In genomic region chr11:44621140-44621681, GRCh38 we compare ENCODE assay signal across 8 cellular contexts. TPM values are rescaled to one million over a fixed set of nuclear protein-coding genes. Genes with fewer than 3 reads are reported as not detected.
A peak's percentile ranks its signal among the peaks of the same experiment; 100 is the strongest.
DNase-seq lines count a peak whose midpoint lies in the region; ATAC-seq and TF ChIP-seq lines count a peak whose summit lies in the region.

No MANE protein-coding gene starts in this region.

- peak; percentile 99 for TF ChIP-seq RAD21 in HCT116 (IDR thresholded peaks at IDR 0.05; ENCODE audit: low read depth)

- DNase-seq in CD8-positive, alpha-beta T cell: peak; percentile 26 to 69 (median 41)
- DNase-seq in HCT116 (ENCODE audit: low read depth, low spot score): peak; percentile 41
- peak; percentile 47 for DNase-seq in NCI-H460 (ENCODE audit: extremely low read depth, low read depth)
- DNase-seq in activated CD8-positive, alpha-beta T cell treated with anti-CD3 and anti-CD28 coated beads, Interleukin-2, amount 10 ng/mL, durations not matched to agents 7 days and 5 days: peak; percentile 65
- DNase-seq in endothelial cell (ENCODE audit: low spot score): peak; percentile 89
- DNase-seq in memory B cell (ENCODE audit: low spot score in 2 of 2): peak; percentile 73 to 81
- peak in 5 of 6 experiments; percentile 43 to 67 (median 48) for DNase-seq in stimulated activated naive CD4-positive, alpha-beta T cell (lab: John Stamatoyannopoulos, UW)

- POLR2A ChIA-PET in CD8-positive, alpha-beta T cell (lab: Charles Lee): interaction anchor here (1.1 kb wide), 1 partner anchor 290 kb away, joined by 3 read pairs; no protein-coding TSS in a partner anchor
- POLR2A ChIA-PET in HCT116 (lab: Charles Lee): interaction anchor here (1.5 kb wide), 1 partner anchor 290 kb away, joined by 4 read pairs; no protein-coding TSS in a partner anchor
- POLR2A ChIA-PET in activated CD8-positive, alpha-beta T cell treated with anti-CD3 and anti-CD28 coated beads, Interleukin-2, amount 10 ng/mL, durations not matched to agents 7 days and 5 days (lab: Charles Lee): no interaction called here

- no peak overlapping the region for H3K27ac ChIP-seq in CD8-positive, alpha-beta T cell (ENCODE audit: low read depth, low read length)
- no peak overlapping the region for H3K27ac ChIP-seq in HCT116 (ENCODE audit: low read depth, low read length)

- CTCF ChIA-PET in CD8-positive, alpha-beta T cell (lab: Charles Lee): interaction anchor here (0.6 to 17.0 kb wide), 12 partner anchors 9 to 375 kb away, joined by 3 to 625 read pairs (median 4); partner anchors contain the start of gene CD82
- CTCF ChIA-PET in HCT116 (lab: Charles Lee): interaction anchor here (0.8 to 3.8 kb wide), 14 partner anchors 9 to 484 kb away, joined by 3 to 39 read pairs (median 4); no protein-coding TSS in a partner anchor
- CTCF ChIA-PET in activated CD8-positive, alpha-beta T cell treated with anti-CD3 and anti-CD28 coated beads, Interleukin-2, amount 10 ng/mL, durations not matched to agents 7 days and 5 days (lab: Charles Lee): interaction anchor here (0.8 to 7.9 kb wide), 9 partner anchors 10 to 290 kb away, joined by 3 to 63 read pairs (median 7); partner anchors contain the start of gene CD82

- H3K4me1 Mint-ChIP-seq in CD8-positive, alpha-beta T cell (ENCODE audit: low read depth): peaks cover 15% of the 10 kb centered on the region
- H3K4me1 Mint-ChIP-seq in activated CD8-positive, alpha-beta T cell treated with anti-CD3 and anti-CD28 coated beads, Interleukin-2, amount 10 ng/mL, durations not matched to agents 7 days and 5 days (ENCODE audit: low read depth): peaks cover 13% of the 10 kb centered on the region
- H3K4me1 Mint-ChIP-seq in endothelial cell (ENCODE audit: unreplicated experiment) (peaks cover 58% of the 10 kb centered on the region), memory B cell (peaks cover 56% of the 10 kb centered on the region)

- H3K4me3 ChIP-seq in CD8-positive, alpha-beta T cell (ENCODE audit: low read depth, low read length): no peak overlapping the region
- H3K4me3 ChIP-seq in HCT116 (replicated peaks in 1 of 2; ENCODE audit: low read depth in 1 of 2, low read length in 2 of 2): peak overlapping the region; percentile 16 to 27; a peak in 2 of 4 replicates

- no peak overlapping the region for H3K4me3 Mint-ChIP-seq in CD8-positive, alpha-beta T cell
- H3K4me3 Mint-ChIP-seq in activated CD8-positive, alpha-beta T cell treated with anti-CD3 and anti-CD28 coated beads, Interleukin-2, amount 10 ng/mL, durations not matched to agents 7 days and 5 days: no peak overlapping the region
- H3K4me3 Mint-ChIP-seq in endothelial cell (ENCODE audit: unreplicated experiment) (no peak overlapping the region), memory B cell (no peak overlapping the region)

- no peak for TF ChIP-seq POLR2A in HCT116 (IDR thresholded peaks at IDR 0.05; ENCODE audit: borderline replicate concordance, extremely low read depth, insufficient read depth, insufficient read length)

- intact Hi-C loops in CD8-positive, alpha-beta T cell (cut with DNase I, micrococcal nuclease): loop anchor here (1.0 to 10.0 kb wide), 4 partner anchors 154 to 484 kb away; no protein-coding TSS in a partner anchor
- intact Hi-C loops in HCT116 (cut with micrococcal nuclease): loop anchor here (1.0 to 5.0 kb wide), 4 partner anchors 156 to 484 kb away; no protein-coding TSS in a partner anchor

- peak; percentile 60 for ATAC-seq in CD8-positive, alpha-beta T cell
- ATAC-seq in HCT116 (peak; percentile 89), memory B cell (ENCODE audit: low read depth) (peak; percentile 73), GM19455 (IDR thresholded peaks at IDR 0.05; ENCODE audit: unreplicated experiment) (no peak)
- peak; percentile 65 for ATAC-seq in activated CD8-positive, alpha-beta T cell treated with anti-CD3 and anti-CD28 coated beads, Interleukin-2, amount 10 ng/mL, durations not matched to agents 7 days and 5 days

- H3K27ac Mint-ChIP-seq in CD8-positive, alpha-beta T cell: no peak overlapping the region
- no peak overlapping the region for H3K27ac Mint-ChIP-seq in activated CD8-positive, alpha-beta T cell treated with anti-CD3 and anti-CD28 coated beads, Interleukin-2, amount 10 ng/mL, durations not matched to agents 7 days and 5 days
- no peak overlapping the region for H3K27ac Mint-ChIP-seq in endothelial cell (ENCODE audit: unreplicated experiment)
- peak overlapping the region; percentile 76 for H3K27ac Mint-ChIP-seq in memory B cell

- H3K9me2 ChIP-seq in HCT116 (ENCODE audit: insufficient read depth): no peaks in the 10 kb centered on the region

- H3K27me3 ChIP-seq in CD8-positive, alpha-beta T cell (ENCODE audit: insufficient read depth, low read length): no peaks in the 10 kb centered on the region
- H3K27me3 ChIP-seq in HCT116 (ENCODE audit: insufficient read depth, low read length): no peaks in the 10 kb centered on the region

- H2AFZ ChIP-seq in HCT116 (ENCODE audit: low read depth, low read length, poor library complexity, severe bottlenecking): no peak overlapping the region

- H3K4me1 ChIP-seq in CD8-positive, alpha-beta T cell (ENCODE audit: insufficient read depth, low read length): peaks cover 18% of the 10 kb centered on the region
- H3K4me1 ChIP-seq in HCT116 (ENCODE audit: control insufficient read depth in 1 of 2, insufficient read depth in 2 of 2, low read length in 2 of 2): peaks cover 0 to 11% of the 10 kb centered on the region in 2 experiments; a peak in 2 of 4 replicates

- no TSS peak for BruUV-seq in HCT116 (replicated peaks; lab: Mats Ljungman, UMichigan)

- H3K79me2 ChIP-seq in HCT116 (ENCODE audit: insufficient read depth, low read length): no peaks in the 10 kb centered on the region

- no peaks in the 10 kb centered on the region for H4K20me1 ChIP-seq in HCT116 (ENCODE audit: insufficient read depth)

- no peaks in the 10 kb centered on the region for H3K9me3 ChIP-seq in CD8-positive, alpha-beta T cell (ENCODE audit: low read length)
- no peaks in the 10 kb centered on the region for H3K9me3 ChIP-seq in HCT116 (ENCODE audit: control insufficient read depth in 1 of 2, insufficient read depth in 1 of 2, low read depth in 1 of 2, low read length in 2 of 2)

- H3K9ac ChIP-seq in HCT116 (ENCODE audit: low read length): peak overlapping the region; percentile 34; the same call in 1 of the 2 replicates

- H3K4me2 ChIP-seq in HCT116 (ENCODE audit: low read length): peak overlapping the region; percentile 66

- peak; percentile 56 for TF ChIP-seq CTCF in CD8-positive, alpha-beta T cell (IDR thresholded peaks at IDR 0.05)
- peak; percentile 93 to 98 (median 96) for TF ChIP-seq CTCF in HCT116 (IDR thresholded peaks at IDR 0.05 in 2 of 3, conservative IDR thresholded peaks at IDR 0.05 in 1 of 3; ENCODE audit: borderline replicate concordance in 1 of 3, insufficient read depth in 1 of 3, low read depth in 2 of 3, low read length in 2 of 3)
- peak; percentile 96 for TF ChIP-seq CTCF in endothelial cell (IDR thresholded peaks at IDR 0.05; ENCODE audit: unreplicated experiment)

- no peaks in the 10 kb centered on the region for H3K36me3 ChIP-seq in CD8-positive, alpha-beta T cell (ENCODE audit: insufficient read depth, low read length)
- no peaks in the 10 kb centered on the region for H3K36me3 ChIP-seq in HCT116 (ENCODE audit: control insufficient read depth in 1 of 2, insufficient read depth in 2 of 2, low read length in 2 of 2)

- RAD21 ChIA-PET in HCT116 (lab: Charles Lee; ENCODE audit: low non-redundant PET in 1 of 2, low total read pairs in 2 of 2, uncharacterized antibody in 2 of 2, unreplicated experiment in 2 of 2): interaction anchor here (0.8 to 1.2 kb wide), 2 partner anchors 154 to 290 kb away, joined by 3 read pairs; no protein-coding TSS in a partner anchor

- H3K27me3 Mint-ChIP-seq in CD8-positive, alpha-beta T cell (ENCODE audit: low read depth): no peaks in the 10 kb centered on the region
- H3K27me3 Mint-ChIP-seq in activated CD8-positive, alpha-beta T cell treated with anti-CD3 and anti-CD28 coated beads, Interleukin-2, amount 10 ng/mL, durations not matched to agents 7 days and 5 days (ENCODE audit: low read depth): no peaks in the 10 kb centered on the region
- H3K27me3 Mint-ChIP-seq in endothelial cell (ENCODE audit: unreplicated experiment): peaks cover 19% of the 10 kb centered on the region
- H3K27me3 Mint-ChIP-seq in memory B cell: no peaks in the 10 kb centered on the region

- H3K9me3 Mint-ChIP-seq in CD8-positive, alpha-beta T cell: no peaks in the 10 kb centered on the region
- no peaks in the 10 kb centered on the region for H3K9me3 Mint-ChIP-seq in activated CD8-positive, alpha-beta T cell treated with anti-CD3 and anti-CD28 coated beads, Interleukin-2, amount 10 ng/mL, durations not matched to agents 7 days and 5 days (ENCODE audit: insufficient read depth)
- H3K9me3 Mint-ChIP-seq in endothelial cell (ENCODE audit: unreplicated experiment) (no peaks in the 10 kb centered on the region), memory B cell (no peaks in the 10 kb centered on the region)

- H3K36me3 Mint-ChIP-seq in CD8-positive, alpha-beta T cell: peaks cover 11% of the 10 kb centered on the region
- peaks cover 27% of the 10 kb centered on the region for H3K36me3 Mint-ChIP-seq in activated CD8-positive, alpha-beta T cell treated with anti-CD3 and anti-CD28 coated beads, Interleukin-2, amount 10 ng/mL, durations not matched to agents 7 days and 5 days (ENCODE audit: low read depth)
- H3K36me3 Mint-ChIP-seq in endothelial cell (ENCODE audit: low read depth, unreplicated experiment) (peaks cover 9% of the 10 kb centered on the region), memory B cell (peaks cover 27% of the 10 kb centered on the region)

TF ChIP-seq in HCT116, 20 proteins besides CTCF, POLR2A, EP300 and RAD21:
- no peak for TF ChIP-seq MAX (IDR thresholded peaks at IDR 0.05)
- TF ChIP-seq YY1 (IDR thresholded peaks at IDR 0.05; ENCODE audit: extremely low read depth, insufficient replicate concordance, low read depth, low read length): peak; percentile 11

RNA-seq across cellular contexts. Expression of gene CD82, which starts 55.7 kb away (rescaled TPM):
- 10 to 100 TPM; 28.1 to 32.4 TPM for total RNA-seq in CD8-positive, alpha-beta T cell
- total RNA-seq in HCT116 (2021; ENCODE audit: unreplicated experiment): 16.7 TPM
- polyA plus RNA-seq in HCT116 (2012): 11.0 and 13.3 TPM in 2 replicates
- 0.17 and 0.52 TPM in 2 replicates for total RNA-seq in NCI-H460 (2014; rRNA removed; shearing (Covaris generic))
- polyA plus RNA-seq in NCI-H460 (2014; cell fraction: nucleus; rRNA removed): 0.54 TPM in 1 of 2 replicates, not detected in the other
- 10 to 100 TPM; 68.2 to 72.9 TPM for total RNA-seq in activated CD8-positive, alpha-beta T cell treated with anti-CD3 and anti-CD28 coated beads, Interleukin-2, amount 10 ng/mL, durations not matched to agents 7 days and 5 days
- 16.1 TPM for total RNA-seq in endothelial cell (ENCODE audit: unreplicated experiment)

Comparison
In these comparisons a context has a peak if more than half of its experiments do, and no peak if none do; other contexts are left out.
1. RNA of gene CD82, which starts 55.7 kb away (total RNA-seq): 68.2 to 72.9 TPM in activated CD8-positive, alpha-beta T cell treated with anti-CD3 and anti-CD28 coated beads, Interleukin-2, amount 10 ng/mL, durations not matched to agents 7 days and 5 days, 28.1 to 32.4 TPM in CD8-positive, alpha-beta T cell, 16.7 TPM in HCT116 (single experiment) and 16.1 TPM in endothelial cell (single experiment); 0.17 to 0.52 TPM in NCI-H460; every median in the first group is over 10 times any median in the second.
2. Peak in every context shown above with its lines, with median percentiles within 50 percentile points of each other: DNase-seq and CTCF ChIP-seq.